Comparison of ENCODE assay signal across 11 cellular contexts in genomic region chr12:20376984-20377383, GRCh38. TPM values are rescaled to one million over a fixed set of nuclear protein-coding genes. Genes with fewer than 3 reads are reported as not detected.
A peak's percentile ranks its signal among the peaks of the same experiment; 100 is the strongest.
DNase-seq lines count a peak whose midpoint lies in the region; ATAC-seq and TF ChIP-seq lines count a peak whose summit lies in the region.
"Had no signal": no experiment of that assay in that cellular context is flagged by ENCODE, and none has a peak within 500 bp of the region (broad histone marks: within the 10 kb centered on the region; RNA-seq: fewer than 3 reads in every experiment).

No MANE protein-coding gene starts in this region.

- H3K4me1 Mint-ChIP-seq in neural progenitor cell: peaks cover 14% of the 10 kb centered on the region
- no peaks in the 10 kb centered on the region for H3K4me1 Mint-ChIP-seq in activated CD4-positive, alpha-beta memory T cell treated with anti-CD3 and anti-CD28 coated beads for 36 hours (ENCODE audit: low read depth)
- H3K4me1 Mint-ChIP-seq: activated naive CD4-positive, alpha-beta T cell treated with anti-CD3 and anti-CD28 coated beads, Interleukin-2, amount 50 U/mL, for 24 hours had no signal

- intact Hi-C loops in activated CD4-positive, alpha-beta memory T cell treated with anti-CD3 and anti-CD28 coated beads for 36 hours (cut with micrococcal nuclease): loop anchor here (2.0 kb wide), 1 partner anchor 638 kb away; no protein-coding TSS in a partner anchor

- DNase-seq in ELR (ENCODE audit: low read depth) (peak; percentile 13), NB4 (ENCODE audit: low read depth) (peak; percentile 73), epithelial cell of esophagus (ENCODE audit: low read depth) (peak; percentile 41), neural progenitor cell (ENCODE audit: low spot score) (peak; percentile 10), NCI-H446 treated with DMSO at 0.1 percent for 48 hours (lab: John Stamatoyannopoulos, UW) (no peak)
- no peak for DNase-seq in activated CD4-positive, alpha-beta memory T cell treated with anti-CD3 and anti-CD28 coated beads for 36 hours
- DNase-seq: stimulated activated CD4-positive, alpha-beta T cell treated with anti-CD3 and anti-CD28 coated beads, Interleukin-4, amount 100 ng/mL, for 1 hour had no signal

- no peak overlapping the region for H3K4me3 ChIP-seq in NB4 (ENCODE audit: low read depth, low read length)
- no peak overlapping the region for H3K4me3 ChIP-seq in epithelial cell of esophagus (ENCODE audit: low read length)
- no peak overlapping the region for H3K4me3 ChIP-seq in neural progenitor cell
- H3K4me3 ChIP-seq: SJSA1 had no signal

- POLR2A ChIA-PET in activated CD4-positive, alpha-beta memory T cell treated with anti-CD3 and anti-CD28 coated beads for 36 hours (lab: Charles Lee): no interaction called here

- no peak overlapping the region for H3K9ac ChIP-seq in neural progenitor cell

- H3K27ac ChIP-seq in neural progenitor cell: no peak overlapping the region
- H3K27ac ChIP-seq: SJSA1 had no signal

- H3K27me3 Mint-ChIP-seq in neural progenitor cell (ENCODE audit: insufficient read depth, low read depth): no peaks in the 10 kb centered on the region
- peaks cover 11% of the 10 kb centered on the region for H3K27me3 Mint-ChIP-seq in activated CD4-positive, alpha-beta memory T cell treated with anti-CD3 and anti-CD28 coated beads for 36 hours

- no peak overlapping the region for H3K4me2 ChIP-seq in neural progenitor cell

- no peaks in the 10 kb centered on the region for H4K20me1 ChIP-seq in neural progenitor cell (ENCODE audit: low read depth)

- no peaks in the 10 kb centered on the region for H3F3A ChIP-seq in neural progenitor cell (ENCODE audit: low read depth)

- no peaks in the 10 kb centered on the region for H3K79me2 ChIP-seq in neural progenitor cell (ENCODE audit: low read depth)

- H3K9me3 ChIP-seq in neural progenitor cell (ENCODE audit: low read depth): no peaks in the 10 kb centered on the region
- H3K9me3 ChIP-seq: SJSA1 had no signal

- TF ChIP-seq CTCF in NB4 (IDR thresholded peaks at IDR 0.05; ENCODE audit: low read depth, low read length): peak; percentile 39
- peak; percentile 46 for TF ChIP-seq CTCF in epithelial cell of esophagus (IDR thresholded peaks at IDR 0.05; ENCODE audit: insufficient read depth, low read depth, low read length, missing control alignments)
- TF ChIP-seq CTCF in neural progenitor cell (IDR thresholded peaks at IDR 0.05): peak; percentile 51

- H3K36me3 Mint-ChIP-seq in neural progenitor cell: no peaks in the 10 kb centered on the region
- H3K36me3 Mint-ChIP-seq in activated CD4-positive, alpha-beta memory T cell treated with anti-CD3 and anti-CD28 coated beads for 36 hours: no peaks in the 10 kb centered on the region
- H3K36me3 Mint-ChIP-seq: activated naive CD4-positive, alpha-beta T cell treated with anti-CD3 and anti-CD28 coated beads, Interleukin-2, amount 50 U/mL, for 24 hours had no signal

- CTCF ChIA-PET in activated CD4-positive, alpha-beta memory T cell treated with anti-CD3 and anti-CD28 coated beads for 36 hours (lab: Charles Lee): interaction anchor here (0.8 to 2.5 kb wide), 2 partner anchors 638 to 804 kb away, joined by 3 to 11 read pairs; no protein-coding TSS in a partner anchor

- ATAC-seq in HG03439 (IDR thresholded peaks at IDR 0.05; ENCODE audit: unreplicated experiment) (no peak), HG02884 (IDR thresholded peaks at IDR 0.05; ENCODE audit: unreplicated experiment) (no peak)

- no peaks in the 10 kb centered on the region for H3K9me3 Mint-ChIP-seq in neural progenitor cell
- H3K9me3 Mint-ChIP-seq in activated CD4-positive, alpha-beta memory T cell treated with anti-CD3 and anti-CD28 coated beads for 36 hours: no peaks in the 10 kb centered on the region
- H3K9me3 Mint-ChIP-seq: activated naive CD4-positive, alpha-beta T cell treated with anti-CD3 and anti-CD28 coated beads, Interleukin-2, amount 50 U/mL, for 24 hours had no signal

- peaks cover 2% of the 10 kb centered on the region for H3K27me3 ChIP-seq in neural progenitor cell
- H3K27me3 ChIP-seq: SJSA1 had no signal

- no peak overlapping the region for H3K4me3 Mint-ChIP-seq in neural progenitor cell
- H3K4me3 Mint-ChIP-seq in activated CD4-positive, alpha-beta memory T cell treated with anti-CD3 and anti-CD28 coated beads for 36 hours: no peak overlapping the region
- H3K4me3 Mint-ChIP-seq: activated naive CD4-positive, alpha-beta T cell treated with anti-CD3 and anti-CD28 coated beads, Interleukin-2, amount 50 U/mL, for 24 hours had no signal

- H2AFZ ChIP-seq in neural progenitor cell (replicated peaks): no peak overlapping the region

- no peaks in the 10 kb centered on the region for H3K4me1 ChIP-seq in neural progenitor cell
- H3K4me1 ChIP-seq: SJSA1 had no signal

- no peak overlapping the region for H3K27ac Mint-ChIP-seq in neural progenitor cell
- no peak overlapping the region for H3K27ac Mint-ChIP-seq in activated CD4-positive, alpha-beta memory T cell treated with anti-CD3 and anti-CD28 coated beads for 36 hours
- H3K27ac Mint-ChIP-seq: activated naive CD4-positive, alpha-beta T cell treated with anti-CD3 and anti-CD28 coated beads, Interleukin-2, amount 50 U/mL, for 24 hours had no signal

- no peak for TF ChIP-seq POLR2A in NB4 (IDR thresholded peaks at IDR 0.05; ENCODE audit: extremely low read depth, insufficient read length)

- H3K36me3 ChIP-seq in neural progenitor cell: no peaks in the 10 kb centered on the region
- H3K36me3 ChIP-seq: SJSA1 had no signal

RNA-seq across cellular contexts. Expression of gene PDE3A, which starts 8.6 kb away (rescaled TPM):
- total RNA-seq in neural progenitor cell (ENCODE audit: low replicate concordance): 0.22 and 0.47 TPM in 2 replicates
- not detected for total RNA-seq in activated CD4-positive, alpha-beta memory T cell treated with anti-CD3 and anti-CD28 coated beads for 36 hours

Comparison
In these comparisons a context has a peak if more than half of its experiments do, and no peak if none do; other contexts are left out.
1. DNase-seq: peak in ELR (single experiment), NB4 (single experiment), epithelial cell of esophagus (single experiment) and neural progenitor cell (single experiment); none in activated CD4-positive, alpha-beta memory T cell treated with anti-CD3 and anti-CD28 coated beads for 36 hours (single experiment) and NCI-H446 treated with DMSO at 0.1 percent for 48 hours (single experiment).
2. Peak in every context shown above with its lines, with median percentiles within 50 percentile points of each other: CTCF ChIP-seq.